Comparison of ENCODE assay signal across 11 cellular contexts in the genomic region with DNA sequence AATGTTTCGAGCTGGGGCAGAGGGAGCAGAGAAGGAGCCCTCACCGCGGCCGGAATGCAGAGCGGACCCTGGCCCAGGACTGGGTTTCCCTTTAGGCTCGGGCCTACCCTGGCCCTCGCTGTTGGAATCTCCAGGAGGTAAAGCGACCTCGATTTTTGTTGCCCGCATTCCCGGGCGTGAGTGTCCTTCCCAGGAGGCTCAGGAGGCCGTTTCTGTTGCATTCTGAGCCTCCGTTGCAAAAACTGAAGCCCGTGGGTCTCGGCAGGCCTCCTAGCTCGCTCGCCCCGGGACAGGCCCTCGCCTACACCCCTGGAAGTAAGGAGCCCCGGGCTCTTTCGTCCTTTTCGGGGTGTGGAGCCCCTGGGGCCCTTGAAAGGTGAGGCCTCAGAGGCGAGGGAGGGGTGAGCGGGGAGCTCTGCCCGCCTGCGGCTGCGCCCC. TPM values are rescaled to one million over a fixed set of nuclear protein-coding genes. Genes with fewer than 3 reads are reported as not detected.
DNase-seq lines count a peak whose midpoint lies in the region; ATAC-seq and TF ChIP-seq lines count a peak whose summit lies in the region.
"Had no signal": no experiment of that assay in that cellular context is flagged by ENCODE, and none has a peak within 500 bp of the region (broad histone marks: within the 10 kb centered on the region; RNA-seq: fewer than 3 reads in every experiment).

No MANE protein-coding gene starts in this region.

- peaks cover 18% of the 10 kb centered on the region for H3K4me1 Mint-ChIP-seq in T-helper 2 cell treated with Interferon-gamma antibody and Interleukin-4, amounts not matched to agents 5 μg/mL and 100 μg/mL, for 36 hours (ENCODE audit: low read depth)
- peaks cover 36% of the 10 kb centered on the region for H3K4me1 Mint-ChIP-seq in T-helper 17 cell

- peaks cover 90% of the 10 kb centered on the region for H3K27me3 Mint-ChIP-seq in T-helper 2 cell treated with Interferon-gamma antibody and Interleukin-4, amounts not matched to agents 5 μg/mL and 100 μg/mL, for 36 hours (ENCODE audit: low read depth)
- peaks cover 94% of the 10 kb centered on the region for H3K27me3 Mint-ChIP-seq in T-helper 17 cell

- DNase-seq in T-helper 2 cell treated with Interferon-gamma antibody and Interleukin-4, amounts not matched to agents 5 μg/mL and 100 μg/mL, for 36 hours (ENCODE audit: low spot score), result no peak
- DNase-seq in T-helper 2 cell (no peak), T-helper 17 cell (no peak), gastrocnemius medialis (no peak), COR-L47 (lab: John Stamatoyannopoulos, UW) (no peak), NCI-H345 treated with DMSO at 0.1 percent for 48 hours (lab: John Stamatoyannopoulos, UW; ENCODE audit: unreplicated experiment) (no peak)
- DNase-seq: brain microvascular endothelial cell, tibial artery had no signal

- no peak overlapping the region for H3K4me3 Mint-ChIP-seq in T-helper 2 cell treated with Interferon-gamma antibody and Interleukin-4, amounts not matched to agents 5 μg/mL and 100 μg/mL, for 36 hours
- peak overlapping the region; percentile 72 for H3K4me3 Mint-ChIP-seq in T-helper 17 cell

- H3K27ac ChIP-seq in iPS-18a (ENCODE audit: low read length) (no peak overlapping the region), gastrocnemius medialis (no peak overlapping the region)
- H3K27ac ChIP-seq: brain microvascular endothelial cell, tibial artery had no signal

- ATAC-seq in T-helper 17 cell (no peak), gastrocnemius medialis (no peak), GM19463 (IDR thresholded peaks at IDR 0.05; ENCODE audit: unreplicated experiment) (no peak)

- H3K4me1 ChIP-seq in iPS-18a (ENCODE audit: control insufficient read depth, low read depth, low read length), result peaks cover 44% of the 10 kb centered on the region
- peaks cover 20 to 43% of the 10 kb centered on the region in 2 donors for H3K4me1 ChIP-seq in gastrocnemius medialis

- H3K27me3 ChIP-seq in iPS-18a (ENCODE audit: control insufficient read depth, insufficient read depth, low read length), result peaks cover 100% of the 10 kb centered on the region
- H3K27me3 ChIP-seq in gastrocnemius medialis, result peaks cover 99 to 100% (median 99%) of the 10 kb centered on the region in 3 donors

- H3K4me3 ChIP-seq in iPS-18a (ENCODE audit: low read length) (peak overlapping the region; percentile 21), gastrocnemius medialis (peak overlapping the region; percentile 10 to 52 (median 24))

- no peak overlapping the region for H3K9ac ChIP-seq in iPS-18a (ENCODE audit: low read length)

- TF ChIP-seq POLR2A in gastrocnemius medialis (IDR thresholded peaks at IDR 0.05), result no peak

- no peak for TF ChIP-seq CTCF in gastrocnemius medialis (IDR thresholded peaks at IDR 0.05 in 4 of 5, conservative IDR thresholded peaks at IDR 0.05 in 1 of 5)

- in situ Hi-C loops in gastrocnemius medialis (cut with MboI; ENCODE audit: low sequenced_read_pairs in 4 of 4), result no loop called here

- no peaks in the 10 kb centered on the region for H3K9me3 Mint-ChIP-seq in T-helper 2 cell treated with Interferon-gamma antibody and Interleukin-4, amounts not matched to agents 5 μg/mL and 100 μg/mL, for 36 hours

- H3K36me3 ChIP-seq in iPS-18a (ENCODE audit: control insufficient read depth, low read depth, low read length) (no peaks in the 10 kb centered on the region), gastrocnemius medialis (no peaks in the 10 kb centered on the region)
- H3K36me3 ChIP-seq: brain microvascular endothelial cell, tibial artery had no signal

- intact Hi-C loops in gastrocnemius medialis (cut with DNase I; ENCODE audit: low total_unique reads), result no loop called here

- H3K27ac Mint-ChIP-seq in T-helper 2 cell treated with Interferon-gamma antibody and Interleukin-4, amounts not matched to agents 5 μg/mL and 100 μg/mL, for 36 hours, result peak overlapping the region; percentile 45
- H3K27ac Mint-ChIP-seq in T-helper 17 cell, result no peak overlapping the region

- peaks cover 4% of the 10 kb centered on the region for H3K36me3 Mint-ChIP-seq in T-helper 2 cell treated with Interferon-gamma antibody and Interleukin-4, amounts not matched to agents 5 μg/mL and 100 μg/mL, for 36 hours (ENCODE audit: low read depth)
- H3K36me3 Mint-ChIP-seq in T-helper 17 cell (ENCODE audit: low read depth), result peaks cover 5% of the 10 kb centered on the region

- H3K9me3 ChIP-seq in T-helper 17 cell (ENCODE audit: control insufficient read depth, low read length, poor library complexity, severe bottlenecking) (no peaks in the 10 kb centered on the region), iPS-18a (ENCODE audit: control insufficient read depth, low read depth, low read length) (peaks cover 3% of the 10 kb centered on the region), gastrocnemius medialis (no peaks in the 10 kb centered on the region)
- H3K9me3 ChIP-seq: tibial artery had no signal

RNA-seq across cellular contexts. Expression of gene NR2E1, which starts 2.2 kb away (rescaled TPM):
- total RNA-seq in T-helper 17 cell (not detected), gastrocnemius medialis (not detected)
- total RNA-seq: A172 had no signal
